32 cellular contexts compared by ENCODE assay signal in the genomic region with DNA sequence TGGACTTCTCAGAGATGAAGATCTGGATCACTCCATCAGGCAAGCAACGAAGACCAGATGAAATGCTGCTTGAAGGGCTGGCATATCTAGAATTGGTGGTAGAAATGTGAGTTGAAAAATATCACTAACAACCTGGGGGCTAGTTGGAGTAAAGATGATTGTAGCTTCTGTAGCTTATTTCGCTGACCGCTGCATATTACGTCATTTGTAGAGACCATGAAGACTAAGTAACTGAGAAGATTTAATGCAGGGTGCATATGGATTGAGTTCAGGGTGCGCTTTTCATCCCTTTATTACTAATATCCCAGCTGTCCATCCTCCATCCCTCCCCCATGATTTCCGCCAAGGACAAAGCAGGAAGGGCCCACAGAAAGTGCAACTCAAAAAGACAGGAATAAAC.
A peak's percentile ranks its signal among the peaks of the same experiment; 100 is the strongest.
DNase-seq lines count a peak whose midpoint lies in the region; ATAC-seq, FAIRE-seq and TF ChIP-seq lines count a peak whose summit lies in the region.
"Had no signal": no experiment of that assay in that cellular context is flagged by ENCODE, and none has a peak within 500 bp of the region (broad histone marks: within the 10 kb centered on the region; RNA-seq: fewer than 3 reads in every experiment).

No MANE protein-coding gene starts in this region.

- H3K27me3 ChIP-seq in HepG2 (ENCODE audit: control insufficient read depth in 1 of 2, insufficient read depth in 2 of 2, low read length in 2 of 2) (no peaks in the 10 kb centered on the region; a peak in 1 of 5 replicates), right lobe of liver (no peaks in the 10 kb centered on the region), K562 (ENCODE audit: control insufficient read depth in 2 of 2, insufficient read depth in 2 of 2, low read length in 2 of 2) (no peaks in the 10 kb centered on the region)
- H3K27me3 ChIP-seq: BE2C; BLaER1; BLaER1 treated with 17β-estradiol and CSF1 and Interleukin-3, amounts not matched to agents 10 nM and 100 nM had no signal

- H3K27ac ChIP-seq in HepG2 (ENCODE audit: extremely low read length, insufficient read depth, low read length) (no peak overlapping the region), right lobe of liver (no peak overlapping the region), A549 (no peak overlapping the region), K562 (ENCODE audit: extremely low read depth, low read depth, low read length) (no peak overlapping the region)
- H3K27ac ChIP-seq: 22Rv1; BLaER1; BLaER1 treated with 17β-estradiol and CSF1 and Interleukin-3, amounts not matched to agents 10 nM and 100 nM; C4-2B had no signal

- TF ChIP-seq POLR2A in HepG2 (IDR thresholded peaks at IDR 0.05; ENCODE audit: insufficient read depth in 1 of 2, low read depth in 2 of 2, low read length in 2 of 2): no peak
- TF ChIP-seq POLR2A in right lobe of liver (IDR thresholded peaks at IDR 0.05): no peak
- TF ChIP-seq POLR2A in A549 (IDR thresholded peaks at IDR 0.05; ENCODE audit: low read length): no peak
- no peak for TF ChIP-seq POLR2A in K562 (conservative IDR thresholded peaks at IDR 0.05)

- BruUV-seq in HepG2 (replicated peaks; lab: Mats Ljungman, UMichigan): no TSS peak
- BruUV-seq in K562 (replicated peaks; lab: Mats Ljungman, UMichigan): no TSS peak

- no peaks in the 10 kb centered on the region for H3K9me1 ChIP-seq in K562 (ENCODE audit: control insufficient read depth, insufficient read depth, low read length)

- H3K36me3 ChIP-seq in HepG2 (replicated peaks in 1 of 2; ENCODE audit: control insufficient read depth in 1 of 2, insufficient read depth in 2 of 2, low read length in 2 of 2) (no peaks in the 10 kb centered on the region), right lobe of liver (no peaks in the 10 kb centered on the region), K562 (ENCODE audit: control insufficient read depth, insufficient read depth, low read length) (no peaks in the 10 kb centered on the region)
- H3K36me3 ChIP-seq: BE2C; BLaER1; BLaER1 treated with 17β-estradiol and CSF1 and Interleukin-3, amounts not matched to agents 10 nM and 100 nM had no signal

- TF ChIP-seq EP300 in HepG2 (IDR thresholded peaks at IDR 0.05; ENCODE audit: low read depth in 2 of 2, low read length in 2 of 2) (no peak), HepG2 (CRISPR knock-in tag; IDR thresholded peaks at IDR 0.05; ENCODE audit: borderline replicate concordance) (no peak), A549 (IDR thresholded peaks at IDR 0.05) (no peak), K562 (IDR thresholded peaks at IDR 0.05; ENCODE audit: low read length) (no peak)

- H3K9me3 ChIP-seq in HepG2 (ENCODE audit: low read length) (no peaks in the 10 kb centered on the region), right lobe of liver (no peaks in the 10 kb centered on the region), A549 (no peaks in the 10 kb centered on the region), K562 (replicated peaks; ENCODE audit: control insufficient read depth, insufficient read depth, low read depth, low read length) (no peaks in the 10 kb centered on the region)
- H3K9me3 ChIP-seq: BE2C; BLaER1; BLaER1 treated with 17β-estradiol and CSF1 and Interleukin-3, amounts not matched to agents 10 nM and 100 nM; Caco-2 had no signal

- intact Hi-C loops in HepG2 (cut with micrococcal nuclease; ENCODE audit: unreplicated experiment): no loop called here
- intact Hi-C loops in right lobe of liver (cut with DNase I): no loop called here
- intact Hi-C loops in K562 (cut with micrococcal nuclease): no loop called here

- in situ Hi-C loops in HepG2 (cut with HindIII; ENCODE audit: extremely low pct_ligation_motif_present, low pct_unique_long_range_greater_than_20kb): no loop called here
- in situ Hi-C loops in K562 (cut with MboI): no loop called here

- TF ChIP-seq CTCF in HepG2 (CRISPR knock-in tag; IDR thresholded peaks at IDR 0.05) (no peak), right lobe of liver (IDR thresholded peaks at IDR 0.05) (no peak), A549 (IDR thresholded peaks at IDR 0.05) (no peak), K562 (IDR thresholded peaks at IDR 0.05 in 2 of 3, conservative IDR thresholded peaks at IDR 0.05 in 1 of 3; ENCODE audit: insufficient read depth in 2 of 3, low read depth in 1 of 3, low read length in 3 of 3) (no peak)

- no peaks in the 10 kb centered on the region for H3K4me1 ChIP-seq in HepG2 (ENCODE audit: insufficient read depth, low read length)
- no peaks in the 10 kb centered on the region for H3K4me1 ChIP-seq in right lobe of liver
- no peaks in the 10 kb centered on the region for H3K4me1 ChIP-seq in A549
- H3K4me1 ChIP-seq in K562 (replicated peaks in 1 of 2; ENCODE audit: control insufficient read depth in 2 of 2, insufficient read depth in 2 of 2, low read length in 2 of 2): no peaks in the 10 kb centered on the region
- H3K4me1 ChIP-seq: BE2C; BLaER1; BLaER1 treated with 17β-estradiol and CSF1 and Interleukin-3, amounts not matched to agents 10 nM and 100 nM; Caco-2 had no signal

- no peak overlapping the region for H2AFZ ChIP-seq in HepG2 (ENCODE audit: low read length)
- no peak overlapping the region for H2AFZ ChIP-seq in K562 (ENCODE audit: low read depth, low read length)

- CTCF ChIA-PET in HepG2 (lab: Yijun Ruan, JAX; ENCODE audit: low intra/inter-chr PET ratio, low total read pairs) (no interaction called here), A549 (lab: Yijun Ruan, JAX) (no interaction called here), K562 (lab: Yijun Ruan, JAX; ENCODE audit: low intra/inter-chr PET ratio) (no interaction called here)

- ATAC-seq in HepG2: no peak
- ATAC-seq in right lobe of liver: no peak
- ATAC-seq in A549: no peak
- no peak for ATAC-seq in K562
- ATAC-seq in HG03135 (IDR thresholded peaks at IDR 0.05; ENCODE audit: unreplicated experiment): no peak
- no peak for ATAC-seq in HG03159 (IDR thresholded peaks at IDR 0.05; ENCODE audit: unreplicated experiment)
- ATAC-seq: CD8-positive, alpha-beta T cell had no signal

- H3K79me2 ChIP-seq in HepG2 (ENCODE audit: insufficient read depth, low read length) (no peaks in the 10 kb centered on the region), K562 (ENCODE audit: control insufficient read depth, insufficient read depth, low read length) (no peaks in the 10 kb centered on the region)

- POLR2A ChIA-PET in HepG2 (lab: Yijun Ruan, JAX): no interaction called here
- POLR2A ChIA-PET in A549 (lab: Yijun Ruan, JAX): no interaction called here
- POLR2A ChIA-PET in K562 (lab: Yijun Ruan, JAX): no interaction called here

- no peaks in the 10 kb centered on the region for H4K20me1 ChIP-seq in HepG2 (ENCODE audit: insufficient read depth, low read length)
- H4K20me1 ChIP-seq in K562 (replicated peaks; ENCODE audit: control insufficient read depth, insufficient read depth, low read length): no peaks in the 10 kb centered on the region
- H4K20me1 ChIP-seq: BLaER1; BLaER1 treated with 17β-estradiol and CSF1 and Interleukin-3, amounts not matched to agents 10 nM and 100 nM had no signal

- WGBS in HepG2 (ENCODE audit: low lambda C conversion rate): 30% methylated on average over 6 of the region's 6 CpGs
- 65% methylated on average over 5 of the region's 6 CpGs for WGBS in right lobe of liver (ENCODE audit: insufficient coverage, low coverage, low lambda C conversion rate, missing lambda C conversion rate)
- 71% methylated on average over 6 of the region's 6 CpGs for WGBS in A549 (ENCODE audit: missing lambda C conversion rate)
- WGBS in K562 (ENCODE audit: insufficient coverage, low coverage, missing lambda C conversion rate): 4% methylated on average over 6 of the region's 6 CpGs

- H3K4me3 ChIP-seq in HepG2 (replicated peaks in 1 of 3; ENCODE audit: insufficient read depth in 1 of 3, low read depth in 2 of 3, low read length in 3 of 3) (no peak overlapping the region), right lobe of liver (no peak overlapping the region), A549 (no peak overlapping the region), K562 (no peak overlapping the region)
- H3K4me3 ChIP-seq: BLaER1; BLaER1 treated with 17β-estradiol and CSF1 and Interleukin-3, amounts not matched to agents 10 nM and 100 nM had no signal

- H3K4me2 ChIP-seq in HepG2 (ENCODE audit: low read depth, low read length) (no peak overlapping the region), A549 (no peak overlapping the region), K562 (ENCODE audit: insufficient read depth, low read length) (no peak overlapping the region)
- H3K4me2 ChIP-seq: BLaER1; BLaER1 treated with 17β-estradiol and CSF1 and Interleukin-3, amounts not matched to agents 10 nM and 100 nM had no signal

- DNase-seq in HepG2 (ENCODE audit: low spot score) (no peak), right lobe of liver (no peak), A549 (ENCODE audit: low read depth in 1 of 2, low spot score in 1 of 2) (no peak), K562 (ENCODE audit: extremely low read depth in 1 of 4, low spot score in 3 of 4) (no peak)
- DNase-seq: 8988T; ACHN; AML-193; BE2C; C1 segment of cervical spinal cord; Caco-2; Calu3; CD4-positive, alpha-beta memory T cell; CD4-positive, alpha-beta T cell; CD4-positive, CD25-positive, alpha-beta regulatory T cell; CD8-positive, alpha-beta memory T cell; CD8-positive, alpha-beta T cell; COR-L47; DMS 273 treated with DMSO at 0.1 percent for 48 hours; DMS153; DMS53; DMS79; DMS79 treated with DMSO at 0.1 percent for 48 hours; DND-41; EL had no signal

- H3K9ac ChIP-seq in HepG2 (ENCODE audit: insufficient read depth, low read depth, low read length) (no peak overlapping the region), K562 (ENCODE audit: insufficient read depth in 1 of 2, low read depth in 2 of 2, low read length in 2 of 2) (no peak overlapping the region)
- H3K9ac ChIP-seq: BLaER1; BLaER1 treated with 17β-estradiol and CSF1 and Interleukin-3, amounts not matched to agents 10 nM and 100 nM had no signal

- FAIRE-seq in HepG2 (lab: Jason Lieb, UNC) (no peak), A549 (lab: Jason Lieb, UNC) (no peak), K562 (lab: Jason Lieb, UNC) (no peak)
- FAIRE-seq: A204.1, D721Med had no signal

- no peak for TF ChIP-seq RAD21 in HepG2 (CRISPR knock-in tag; IDR thresholded peaks at IDR 0.05)
- no peak for TF ChIP-seq RAD21 in A549 (conservative IDR thresholded peaks at IDR 0.05 in 1 of 2, IDR thresholded peaks at IDR 0.05 in 1 of 2)
- TF ChIP-seq RAD21 in K562 (CRISPR knock-in tag; conservative IDR thresholded peaks at IDR 0.05 in 1 of 2, IDR thresholded peaks at IDR 0.05 in 1 of 2): no peak

TF ChIP-seq in HepG2, 621 proteins besides CTCF, POLR2A, EP300 and RAD21 (continues in another document):
- peak; percentile 23 to 54; a peak in 2 of 4 replicates for TF ChIP-seq MAFK (conservative IDR thresholded peaks at IDR 0.05 in 1 of 2, IDR thresholded peaks at IDR 0.05 in 1 of 2; ENCODE audit: low read length in 2 of 2)

TF ChIP-seq in A549, 52 proteins besides CTCF, POLR2A, EP300 and RAD21 (continues in another document):
- TF ChIP-seq ESRRA (IDR thresholded peaks at IDR 0.05; ENCODE audit: borderline replicate concordance, low read length) (no peak), KDM5A (IDR thresholded peaks at IDR 0.05) (no peak), MAFK (IDR thresholded peaks at IDR 0.05; ENCODE audit: partially characterized antibody) (peak; percentile 28)
